In genomic region chr5:90855296-90855990, GRCh38 we compare ENCODE assay signal across 16 cellular contexts.
A peak's percentile ranks its signal among the peaks of the same experiment; 100 is the strongest.
DNase-seq lines count a peak whose midpoint lies in the region; ATAC-seq and TF ChIP-seq lines count a peak whose summit lies in the region.
"Had no signal": no experiment of that assay in that cellular context is flagged by ENCODE, and none has a peak within 500 bp of the region (broad histone marks: within the 10 kb centered on the region; RNA-seq: fewer than 3 reads in every experiment).

No MANE protein-coding gene starts in this region.

- no peaks in the 10 kb centered on the region for H3K27me3 ChIP-seq in mammary epithelial cell (ENCODE audit: insufficient read depth, low read length)
- no peaks in the 10 kb centered on the region for H3K27me3 ChIP-seq in breast epithelium
- no peaks in the 10 kb centered on the region for H3K27me3 ChIP-seq in foreskin keratinocyte
- H3K27me3 ChIP-seq in neural progenitor cell: no peaks in the 10 kb centered on the region
- no peaks in the 10 kb centered on the region for H3K27me3 ChIP-seq in suprapubic skin

- no peak overlapping the region for H3K27ac ChIP-seq in mammary epithelial cell (ENCODE audit: insufficient read depth, low read depth, low read length)
- H3K27ac ChIP-seq in breast epithelium: no peak overlapping the region
- no peak overlapping the region for H3K27ac ChIP-seq in foreskin keratinocyte
- H3K27ac ChIP-seq in neural progenitor cell: peak overlapping the region; percentile 36
- H3K27ac ChIP-seq in suprapubic skin: no peak overlapping the region
- H3K27ac ChIP-seq: 22Rv1 had no signal

- CTCF ChIA-PET in mammary epithelial cell (lab: Charles Lee; ENCODE audit: low non-redundant PET): no interaction called here

- H3K4me3 ChIP-seq in mammary epithelial cell (replicated peaks in 1 of 3; ENCODE audit: insufficient read depth in 1 of 3, low read depth in 2 of 3, low read length in 3 of 3): no peak overlapping the region
- no peak overlapping the region for H3K4me3 ChIP-seq in breast epithelium
- no peak overlapping the region for H3K4me3 ChIP-seq in neural progenitor cell
- H3K4me3 ChIP-seq in suprapubic skin: no peak overlapping the region

- no peaks in the 10 kb centered on the region for H3K79me2 ChIP-seq in mammary epithelial cell (ENCODE audit: insufficient read depth, low read length)
- no peaks in the 10 kb centered on the region for H3K79me2 ChIP-seq in neural progenitor cell (ENCODE audit: low read depth)

- H3K4me1 ChIP-seq in mammary epithelial cell (ENCODE audit: insufficient read depth, low read length) (no peaks in the 10 kb centered on the region), breast epithelium (no peaks in the 10 kb centered on the region), foreskin keratinocyte (no peaks in the 10 kb centered on the region), neural progenitor cell (peaks cover 4% of the 10 kb centered on the region), suprapubic skin (no peaks in the 10 kb centered on the region)

- in situ Hi-C loops in mammary epithelial cell (cut with MboI; ENCODE audit: low sequenced_read_pairs in 2 of 2): loop anchor here (25.0 kb wide), 2 partner anchors 532 to 557 kb away; partner anchors contain the start of gene ARRDC3 (in 1 of the 2)

- dilution Hi-C loops in mammary epithelial cell (cut with HindIII; ENCODE audit: low sequenced_read_pairs): no loop called here

- 53% methylated on average over 3 of the region's 3 CpGs for WGBS in mammary epithelial cell (ENCODE audit: low coverage, missing lambda C conversion rate)
- WGBS in suprapubic skin: 71% methylated on average over 3 of the region's 3 CpGs

- no peak overlapping the region for H3K9ac ChIP-seq in mammary epithelial cell (ENCODE audit: insufficient read depth, low read length)
- no peak overlapping the region for H3K9ac ChIP-seq in neural progenitor cell

- no peak overlapping the region for H3K4me3 Mint-ChIP-seq in neural progenitor cell
- H3K4me3 Mint-ChIP-seq: CD14-positive monocyte; CD8-positive, alpha-beta T cell; HFFc6 had no signal

- H3K4me2 ChIP-seq in mammary epithelial cell (ENCODE audit: insufficient read depth, low read depth, low read length) (no peak overlapping the region), neural progenitor cell (no peak overlapping the region)

- no peaks in the 10 kb centered on the region for H3K9me3 Mint-ChIP-seq in neural progenitor cell
- H3K9me3 Mint-ChIP-seq: CD14-positive monocyte; CD8-positive, alpha-beta T cell; HFFc6 had no signal

- intact Hi-C loops in mammary epithelial cell (cut with micrococcal nuclease) (no loop called here), breast epithelium (cut with DNase I; ENCODE audit: low total_unique reads) (no loop called here)

- TF ChIP-seq CTCF in mammary epithelial cell (conservative IDR thresholded peaks at IDR 0.05 in 1 of 2, IDR thresholded peaks at IDR 0.05 in 1 of 2; ENCODE audit: extremely low read depth in 1 of 2, insufficient read depth in 1 of 2, low read depth in 1 of 2, low read length in 2 of 2) (no peak), breast epithelium (IDR thresholded peaks at IDR 0.05) (no peak), foreskin keratinocyte (conservative IDR thresholded peaks at IDR 0.05) (no peak), neural progenitor cell (IDR thresholded peaks at IDR 0.05) (no peak), suprapubic skin (IDR thresholded peaks at IDR 0.05) (no peak)

- no peaks in the 10 kb centered on the region for H3K4me1 Mint-ChIP-seq in neural progenitor cell

- ATAC-seq in foreskin keratinocyte: peak; percentile 71
- no peak for ATAC-seq in HG03045 (IDR thresholded peaks at IDR 0.05; ENCODE audit: unreplicated experiment)
- ATAC-seq: CD8-positive, alpha-beta T cell had no signal

- H3K36me3 Mint-ChIP-seq in neural progenitor cell: peaks cover 7% of the 10 kb centered on the region
- H3K36me3 Mint-ChIP-seq: CD14-positive monocyte; CD8-positive, alpha-beta T cell had no signal

- peak overlapping the region; percentile 68 for H2AFZ ChIP-seq in mammary epithelial cell (ENCODE audit: low read depth, low read length)
- no peak overlapping the region for H2AFZ ChIP-seq in neural progenitor cell (replicated peaks)

- DNase-seq in mammary epithelial cell (no peak), breast epithelium (ENCODE audit: low spot score in 2 of 2) (no peak), foreskin keratinocyte (peak; percentile 34 to 58), neural progenitor cell (ENCODE audit: low spot score) (no peak), GDM1 (lab: John Stamatoyannopoulos, UW) (no peak), suprapubic skin (ENCODE audit: low spot score in 2 of 2) (no peak), T-helper 2 cell (no peak)
- DNase-seq: CD8-positive, alpha-beta T cell; COR-L47; DND-41; GF-D8; HCEC 1CT; HFFc6 had no signal

- TF ChIP-seq POLR2A in breast epithelium (IDR thresholded peaks at IDR 0.05) (no peak), suprapubic skin (IDR thresholded peaks at IDR 0.05) (no peak)

- H3K36me3 ChIP-seq in mammary epithelial cell (ENCODE audit: insufficient read depth, low read length): no peaks in the 10 kb centered on the region
- no peaks in the 10 kb centered on the region for H3K36me3 ChIP-seq in breast epithelium
- no peaks in the 10 kb centered on the region for H3K36me3 ChIP-seq in neural progenitor cell
- H3K36me3 ChIP-seq in suprapubic skin: no peaks in the 10 kb centered on the region

- no peaks in the 10 kb centered on the region for H3K27me3 Mint-ChIP-seq in neural progenitor cell (ENCODE audit: insufficient read depth, low read depth)

- H4K20me1 ChIP-seq in mammary epithelial cell (ENCODE audit: insufficient read depth, low read length) (no peaks in the 10 kb centered on the region), neural progenitor cell (ENCODE audit: low read depth) (no peaks in the 10 kb centered on the region)

- no peaks in the 10 kb centered on the region for H3F3A ChIP-seq in neural progenitor cell (ENCODE audit: low read depth)

- no peak overlapping the region for H3K27ac Mint-ChIP-seq in neural progenitor cell
- H3K27ac Mint-ChIP-seq: CD14-positive monocyte; CD8-positive, alpha-beta T cell; HFFc6 had no signal

- TF ChIP-seq EP300 in suprapubic skin (IDR thresholded peaks at IDR 0.05): no peak

- no TSS peak for BruUV-seq in mammary epithelial cell (replicated peaks; lab: Mats Ljungman, UMichigan)

- no peaks in the 10 kb centered on the region for H3K9me3 ChIP-seq in mammary epithelial cell (replicated peaks; ENCODE audit: insufficient read depth, low read length)
- no peaks in the 10 kb centered on the region for H3K9me3 ChIP-seq in breast epithelium
- no peaks in the 10 kb centered on the region for H3K9me3 ChIP-seq in neural progenitor cell (ENCODE audit: low read depth)
- H3K9me3 ChIP-seq in suprapubic skin: no peaks in the 10 kb centered on the region

Comparison
In these comparisons a context has a peak if more than half of its experiments do, and no peak if none do; other contexts are left out.
1. DNase-seq: peak in foreskin keratinocyte (2 of 2); none in mammary epithelial cell (single experiment), breast epithelium (0 of 2), neural progenitor cell (single experiment), GDM1 (single experiment), suprapubic skin (0 of 2) and T-helper 2 cell (0 of 5).